2 cellular contexts compared by ENCODE assay signal in genomic region chr12:49553512-49554088, GRCh38.
TF ChIP-seq lines count a peak whose summit lies in the region.

No MANE protein-coding gene starts in this region.

TF ChIP-seq in GM23338, 12 proteins besides CTCF, POLR2A, EP300 and RAD21:
- TF ChIP-seq ZNF462 (CRISPR knock-in tag; IDR thresholded peaks at IDR 0.05) = no peak
- TF ChIP-seq ZNF331 (CRISPR knock-in tag; IDR thresholded peaks at IDR 0.05; ENCODE audit: low read depth) = no peak
- TF ChIP-seq EZH2phosphoT487 (IDR thresholded peaks at IDR 0.05; ENCODE audit: unreplicated experiment) = no peak
- no peak for TF ChIP-seq CREB1 (CRISPR knock-in tag; IDR thresholded peaks at IDR 0.05; ENCODE audit: low read depth)
- TF ChIP-seq, protein P1, sequence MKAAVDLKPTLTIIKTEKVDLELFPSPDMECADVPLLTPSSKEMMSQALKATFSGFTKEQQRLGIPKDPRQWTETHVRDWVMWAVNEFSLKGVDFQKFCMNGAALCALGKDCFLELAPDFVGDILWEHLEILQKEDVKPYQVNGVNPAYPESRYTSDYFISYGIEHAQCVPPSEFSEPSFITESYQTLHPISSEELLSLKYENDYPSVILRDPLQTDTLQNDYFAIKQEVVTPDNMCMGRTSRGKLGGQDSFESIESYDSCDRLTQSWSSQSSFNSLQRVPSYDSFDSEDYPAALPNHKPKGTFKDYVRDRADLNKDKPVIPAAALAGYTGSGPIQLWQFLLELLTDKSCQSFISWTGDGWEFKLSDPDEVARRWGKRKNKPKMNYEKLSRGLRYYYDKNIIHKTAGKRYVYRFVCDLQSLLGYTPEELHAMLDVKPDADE (IDR thresholded peaks at IDR 0.05) = no peak
- TF ChIP-seq EZH2 (IDR thresholded peaks at IDR 0.05; ENCODE audit: low read depth, unreplicated experiment) = no peak
- no peak for TF ChIP-seq STAT1 (IDR thresholded peaks at IDR 0.05; ENCODE audit: unreplicated experiment)
- no peak for TF ChIP-seq ZNF114 (CRISPR knock-in tag; IDR thresholded peaks at IDR 0.05)
- TF ChIP-seq NANOG (IDR thresholded peaks at IDR 0.05; ENCODE audit: borderline replicate concordance) = no peak
- TF ChIP-seq POLR2AphosphoS5 (IDR thresholded peaks at IDR 0.05; ENCODE audit: low read depth) = no peak
- TF ChIP-seq JUNB (IDR thresholded peaks at IDR 0.05; ENCODE audit: unreplicated experiment) = no peak
- TF ChIP-seq, protein P2, sequence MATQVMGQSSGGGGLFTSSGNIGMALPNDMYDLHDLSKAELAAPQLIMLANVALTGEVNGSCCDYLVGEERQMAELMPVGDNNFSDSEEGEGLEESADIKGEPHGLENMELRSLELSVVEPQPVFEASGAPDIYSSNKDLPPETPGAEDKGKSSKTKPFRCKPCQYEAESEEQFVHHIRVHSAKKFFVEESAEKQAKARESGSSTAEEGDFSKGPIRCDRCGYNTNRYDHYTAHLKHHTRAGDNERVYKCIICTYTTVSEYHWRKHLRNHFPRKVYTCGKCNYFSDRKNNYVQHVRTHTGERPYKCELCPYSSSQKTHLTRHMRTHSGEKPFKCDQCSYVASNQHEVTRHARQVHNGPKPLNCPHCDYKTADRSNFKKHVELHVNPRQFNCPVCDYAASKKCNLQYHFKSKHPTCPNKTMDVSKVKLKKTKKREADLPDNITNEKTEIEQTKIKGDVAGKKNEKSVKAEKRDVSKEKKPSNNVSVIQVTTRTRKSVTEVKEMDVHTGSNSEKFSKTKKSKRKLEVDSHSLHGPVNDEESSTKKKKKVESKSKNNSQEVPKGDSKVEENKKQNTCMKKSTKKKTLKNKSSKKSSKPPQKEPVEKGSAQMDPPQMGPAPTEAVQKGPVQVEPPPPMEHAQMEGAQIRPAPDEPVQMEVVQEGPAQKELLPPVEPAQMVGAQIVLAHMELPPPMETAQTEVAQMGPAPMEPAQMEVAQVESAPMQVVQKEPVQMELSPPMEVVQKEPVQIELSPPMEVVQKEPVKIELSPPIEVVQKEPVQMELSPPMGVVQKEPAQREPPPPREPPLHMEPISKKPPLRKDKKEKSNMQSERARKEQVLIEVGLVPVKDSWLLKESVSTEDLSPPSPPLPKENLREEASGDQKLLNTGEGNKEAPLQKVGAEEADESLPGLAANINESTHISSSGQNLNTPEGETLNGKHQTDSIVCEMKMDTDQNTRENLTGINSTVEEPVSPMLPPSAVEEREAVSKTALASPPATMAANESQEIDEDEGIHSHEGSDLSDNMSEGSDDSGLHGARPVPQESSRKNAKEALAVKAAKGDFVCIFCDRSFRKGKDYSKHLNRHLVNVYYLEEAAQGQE (IDR thresholded peaks at IDR 0.05; ENCODE audit: unreplicated experiment) = no peak

TF ChIP-seq in H1, 55 proteins besides CTCF, POLR2A, EP300 and RAD21:
- TF ChIP-seq TAF7 (optimal IDR thresholded peaks at IDR 0.05; ENCODE audit: borderline replicate concordance, low read depth, low read length) (no peak), YY1 (IDR thresholded peaks at IDR 0.05; ENCODE audit: low read depth, low read length) (no peak), GABPA (IDR thresholded peaks at IDR 0.05; ENCODE audit: borderline replicate concordance, insufficient read depth, low read length) (no peak), FOSL1 (IDR thresholded peaks at IDR 0.05; ENCODE audit: insufficient read depth, low read depth, low read length) (no peak), SUZ12 (IDR thresholded peaks at IDR 0.05; ENCODE audit: low read length) (no peak), MAFK (IDR thresholded peaks at IDR 0.05; ENCODE audit: low read depth, low read length) (no peak), CEBPB (IDR thresholded peaks at IDR 0.05; ENCODE audit: low read depth, low read length) (no peak)
